In the genomic region with DNA sequence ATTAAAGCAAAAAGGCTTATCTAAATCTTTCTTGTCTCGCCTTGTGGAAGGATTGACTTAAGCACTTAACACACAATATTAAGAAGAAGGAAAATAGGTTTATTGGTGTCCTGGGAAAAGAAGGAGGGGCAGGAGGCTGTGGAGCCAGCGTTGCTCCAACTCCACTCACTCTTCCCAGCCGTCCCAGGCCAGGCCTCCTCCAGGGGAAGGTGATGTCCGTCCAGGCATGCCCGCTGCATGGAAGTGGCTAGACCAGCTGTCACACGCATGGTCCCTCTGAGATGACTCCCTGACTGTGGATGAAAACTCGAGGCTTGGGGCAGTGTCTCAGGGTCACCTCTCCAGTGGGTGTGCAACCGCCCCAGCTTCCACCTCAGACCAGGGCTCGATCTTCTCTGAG, we compare ENCODE assay signal across 28 cellular contexts.
"Had no signal": no experiment of that assay in that cellular context is flagged by ENCODE, and none has a peak within 500 bp of the region (broad histone marks: within the 10 kb centered on the region; RNA-seq: fewer than 3 reads in every experiment).

No MANE protein-coding gene starts in this region.

- H3K27ac Mint-ChIP-seq: activated B cell treated with CpG ODN at 0.5 μM for 24 hours; activated CD8-positive, alpha-beta T cell treated with anti-CD3 and anti-CD28 coated beads for 36 hours; activated naive CD8-positive, alpha-beta T cell; activated T-helper 17 cell treated with anti-CD3 and anti-CD28 coated beads, Interleukin-2, amount 50 U/mL, for 72 hours; T-helper 17 cell; T-helper 2 cell treated with Interferon-gamma antibody and Interleukin-4, amounts not matched to agents 5 μg/mL and 100 μg/mL, for 36 hours had no signal

- H3K4me3 Mint-ChIP-seq: activated B cell treated with CpG ODN at 0.5 μM for 24 hours; activated CD8-positive, alpha-beta T cell treated with anti-CD3 and anti-CD28 coated beads for 36 hours; activated naive CD8-positive, alpha-beta T cell; activated T-cell treated with anti-CD3 and anti-CD28 coated beads, Interleukin-2, amount 50 U/mL, for 4 hours; activated T-helper 17 cell treated with anti-CD3 and anti-CD28 coated beads, Interleukin-2, amount 50 U/mL, for 72 hours; central memory CD8-positive, alpha-beta T cell; T-helper 17 cell; T-helper 2 cell treated with Interferon-gamma antibody and Interleukin-4, amounts not matched to agents 5 μg/mL and 100 μg/mL, for 36 hours had no signal

- H3K79me2 ChIP-seq: hepatocyte had no signal

- H3K9me3 ChIP-seq: colonic mucosa, heart right ventricle had no signal

- H3K4me2 ChIP-seq: hepatocyte had no signal

- H3K4me1 Mint-ChIP-seq: activated B cell treated with CpG ODN at 0.5 μM for 24 hours; activated T-helper 17 cell treated with anti-CD3 and anti-CD28 coated beads, Interleukin-2, amount 50 U/mL, for 72 hours; central memory CD8-positive, alpha-beta T cell; T-helper 17 cell had no signal

- H3K36me3 ChIP-seq: brain microvascular endothelial cell, colonic mucosa, heart right ventricle had no signal

- H2AFZ ChIP-seq: hepatocyte had no signal

- H3K4me3 ChIP-seq: colonic mucosa, heart right ventricle, hepatocyte had no signal

- H3K4me1 ChIP-seq: colonic mucosa, heart right ventricle had no signal

- DNase-seq: activated B cell treated with CpG ODN at 0.5 μM for 24 hours; activated CD4-positive, alpha-beta T cell treated with anti-CD3 and anti-CD28 coated beads for 48 hours; activated CD4-positive, alpha-beta T cell treated with anti-CD3 and anti-CD28 coated beads, Interleukin-2, amount 50 U/mL, for 1 hour; activated CD4-positive, alpha-beta T cell treated with anti-CD3 and anti-CD28 coated beads, Interleukin-2, amount 50 U/mL, for 48 hours; activated CD8-positive, alpha-beta memory T cell treated with anti-CD3 and anti-CD28 coated beads for 24 hours; activated CD8-positive, alpha-beta T cell treated with anti-CD3 and anti-CD28 coated beads for 36 hours; activated effector memory CD4-positive, alpha-beta T cell treated with Interleukin-2 at 50 U/mL for 16 hours; activated gamma-delta T cell treated with Interleukin-2 at 50 U/mL for 16 hours; activated naive CD4-positive, alpha-beta T cell treated with anti-CD3 and anti-CD28 coated beads, Interleukin-2, amount 50 U/mL, for 16 hours; activated naive CD4-positive, alpha-beta T cell treated with Interleukin-2 at 50 U/mL for 16 hours; activated T-cell treated with anti-CD3 and anti-CD28 coated beads, Interleukin-2, amount 50 U/mL, for 4 hours; amniotic stem cell; anterior cingulate cortex; brain microvascular endothelial cell; colonic mucosa; effector CD8-positive, alpha-beta T cell; foreskin fibroblast; heart right ventricle; T-helper 1 cell; T-helper 17 cell; T1000 had no signal

- ATAC-seq: activated CD4-positive, CD25-positive, alpha-beta regulatory T cell treated with anti-CD3 and anti-CD28 coated beads, Interleukin-2, amount 50 U/mL, for 24 hours; activated CD8-positive, alpha-beta T cell treated with anti-CD3 and anti-CD28 coated beads for 36 hours; activated T-cell treated with anti-CD3 and anti-CD28 coated beads, Interleukin-2, amount 50 U/mL, for 4 hours; activated T-helper 17 cell treated with anti-CD3 and anti-CD28 coated beads, Interleukin-2, amount 50 U/mL, for 72 hours; esophagus mucosa; heart right ventricle; T-helper 17 cell had no signal

- H3K27ac ChIP-seq: brain microvascular endothelial cell, colonic mucosa, heart right ventricle, hepatocyte had no signal

- H3K36me3 Mint-ChIP-seq: activated naive CD8-positive, alpha-beta T cell had no signal

- H3K27me3 ChIP-seq: brain microvascular endothelial cell, colonic mucosa, heart right ventricle, hepatocyte had no signal

- H3K27me3 Mint-ChIP-seq: activated B cell treated with CpG ODN at 0.5 μM for 24 hours; activated CD8-positive, alpha-beta T cell treated with anti-CD3 and anti-CD28 coated beads for 36 hours; activated naive CD8-positive, alpha-beta T cell had no signal
